In genomic region chr2:42923632-42924425, GRCh38 we compare ENCODE assay signal across 10 cellular contexts.
A peak's percentile ranks its signal among the peaks of the same experiment; 100 is the strongest.
DNase-seq lines count a peak whose midpoint lies in the region; ATAC-seq, FAIRE-seq and TF ChIP-seq lines count a peak whose summit lies in the region.
"Had no signal": no experiment of that assay in that cellular context is flagged by ENCODE, and none has a peak within 500 bp of the region (broad histone marks: within the 10 kb centered on the region; RNA-seq: fewer than 3 reads in every experiment).

No MANE protein-coding gene starts in this region.

- H3K4me3 ChIP-seq in K562: no peak overlapping the region
- H3K4me3 ChIP-seq in iPS-18a (ENCODE audit: low read length): peak overlapping the region; percentile 42

- FAIRE-seq in K562 (lab: Jason Lieb, UNC): no peak
- FAIRE-seq: endometrium had no signal

- no peak for TF ChIP-seq EP300 in K562 (IDR thresholded peaks at IDR 0.05; ENCODE audit: low read length)

- ATAC-seq in K562: no peak
- no peak for ATAC-seq in GM18909 (IDR thresholded peaks at IDR 0.05; ENCODE audit: poor library complexity, unreplicated experiment)
- no peak for ATAC-seq in HG03097 (IDR thresholded peaks at IDR 0.05; ENCODE audit: low FRiP score, unreplicated experiment)
- ATAC-seq: natural killer cell had no signal

- H4K20me1 ChIP-seq in K562 (replicated peaks; ENCODE audit: control insufficient read depth, insufficient read depth, low read length): no peaks in the 10 kb centered on the region

- BruUV-seq in K562 (replicated peaks; lab: Mats Ljungman, UMichigan): no TSS peak

- POLR2A ChIA-PET in K562 (lab: Yijun Ruan, JAX): interaction anchor here (0.6 to 1.6 kb wide), 3 partner anchors 11 to 404 kb away, joined by 3 to 5 read pairs (median 3); no protein-coding TSS in a partner anchor

- CTCF ChIA-PET in K562 (lab: Yijun Ruan, JAX; ENCODE audit: low intra/inter-chr PET ratio): no interaction called here

- H2AFZ ChIP-seq in K562 (ENCODE audit: low read depth, low read length): peak overlapping the region; percentile 95

- H3K4me2 ChIP-seq in K562 (ENCODE audit: insufficient read depth, low read length): no peak overlapping the region

- no peaks in the 10 kb centered on the region for H3K27me3 ChIP-seq in K562 (ENCODE audit: control insufficient read depth in 2 of 2, insufficient read depth in 2 of 2, low read length in 2 of 2)
- no peaks in the 10 kb centered on the region for H3K27me3 ChIP-seq in iPS-18a (ENCODE audit: control insufficient read depth, insufficient read depth, low read length)

- in situ Hi-C loops in K562 (cut with MboI): no loop called here

- no peaks in the 10 kb centered on the region for H3K36me3 ChIP-seq in K562 (ENCODE audit: control insufficient read depth, insufficient read depth, low read length)
- H3K36me3 ChIP-seq in iPS-18a (ENCODE audit: control insufficient read depth, low read depth, low read length): no peaks in the 10 kb centered on the region

- intact Hi-C loops in K562 (cut with micrococcal nuclease): no loop called here

- H3K4me1 ChIP-seq in K562 (replicated peaks in 1 of 2; ENCODE audit: control insufficient read depth in 2 of 2, insufficient read depth in 2 of 2, low read length in 2 of 2) (peaks cover 53 to 70% of the 10 kb centered on the region in 2 experiments), iPS-18a (ENCODE audit: control insufficient read depth, low read depth, low read length) (peaks cover 43% of the 10 kb centered on the region)

- H3K9me3 ChIP-seq in K562 (replicated peaks; ENCODE audit: control insufficient read depth, insufficient read depth, low read depth, low read length) (no peaks in the 10 kb centered on the region), iPS-18a (ENCODE audit: control insufficient read depth, low read depth, low read length) (no peaks in the 10 kb centered on the region)

- TF ChIP-seq RAD21 in K562 (CRISPR knock-in tag; conservative IDR thresholded peaks at IDR 0.05 in 1 of 2, IDR thresholded peaks at IDR 0.05 in 1 of 2): no peak

- peak; percentile 59 for DNase-seq in EH (ENCODE audit: low read depth)
- peak in 1 of 4 experiments; percentile 31 for DNase-seq in K562 (ENCODE audit: extremely low read depth in 1 of 4, low spot score in 3 of 4)
- DNase-seq in pulmonary artery endothelial cell (ENCODE audit: low read depth, low spot score): peak; percentile 40
- DNase-seq in DMS79 treated with DMSO at 0.1 percent for 48 hours (lab: John Stamatoyannopoulos, UW): no peak
- no peak for DNase-seq in NOMO-1 treated with dmso at 0.1 percent for 144 hours (lab: John Stamatoyannopoulos, UW; ENCODE audit: unreplicated experiment)
- DNase-seq: natural killer cell had no signal

- TF ChIP-seq POLR2A in K562 (conservative IDR thresholded peaks at IDR 0.05): no peak

- TF ChIP-seq CTCF in K562 (IDR thresholded peaks at IDR 0.05 in 2 of 3, conservative IDR thresholded peaks at IDR 0.05 in 1 of 3; ENCODE audit: insufficient read depth in 2 of 3, low read depth in 1 of 3, low read length in 3 of 3): no peak

- WGBS in K562 (ENCODE audit: insufficient coverage, low coverage, missing lambda C conversion rate): 50% methylated on average over 4 of the region's 4 CpGs

- H3K9ac ChIP-seq in K562 (ENCODE audit: insufficient read depth in 1 of 2, low read depth in 2 of 2, low read length in 2 of 2): no peak overlapping the region
- H3K9ac ChIP-seq in iPS-18a (ENCODE audit: low read length): peak overlapping the region; percentile 50

- H3K27ac ChIP-seq in K562 (ENCODE audit: extremely low read depth, low read depth, low read length) (peak overlapping the region; percentile 91; the same call in 2 of the 3 replicates), iPS-18a (ENCODE audit: low read length) (peak overlapping the region; percentile 55)

- H3K79me2 ChIP-seq in K562 (ENCODE audit: control insufficient read depth, insufficient read depth, low read length): no peaks in the 10 kb centered on the region

- H3K9me1 ChIP-seq in K562 (ENCODE audit: control insufficient read depth, insufficient read depth, low read length): peaks cover 5% of the 10 kb centered on the region

TF ChIP-seq in K562, 482 proteins besides CTCF, POLR2A, EP300 and RAD21 (continues in another document):
- peak in 1 of 2 experiments; percentile 86; a peak in 2 of 4 replicates for TF ChIP-seq KDM1A (IDR thresholded peaks at IDR 0.05)
- TF ChIP-seq ATF4 (CRISPR knock-in tag; IDR thresholded peaks at IDR 0.05): 0 out of 2 replicates have a peak, but pooled peaks have one; percentile 45
- TF ChIP-seq ZNF592 (IDR thresholded peaks at IDR 0.05): peak; percentile 45
- TF ChIP-seq, protein P1, sequence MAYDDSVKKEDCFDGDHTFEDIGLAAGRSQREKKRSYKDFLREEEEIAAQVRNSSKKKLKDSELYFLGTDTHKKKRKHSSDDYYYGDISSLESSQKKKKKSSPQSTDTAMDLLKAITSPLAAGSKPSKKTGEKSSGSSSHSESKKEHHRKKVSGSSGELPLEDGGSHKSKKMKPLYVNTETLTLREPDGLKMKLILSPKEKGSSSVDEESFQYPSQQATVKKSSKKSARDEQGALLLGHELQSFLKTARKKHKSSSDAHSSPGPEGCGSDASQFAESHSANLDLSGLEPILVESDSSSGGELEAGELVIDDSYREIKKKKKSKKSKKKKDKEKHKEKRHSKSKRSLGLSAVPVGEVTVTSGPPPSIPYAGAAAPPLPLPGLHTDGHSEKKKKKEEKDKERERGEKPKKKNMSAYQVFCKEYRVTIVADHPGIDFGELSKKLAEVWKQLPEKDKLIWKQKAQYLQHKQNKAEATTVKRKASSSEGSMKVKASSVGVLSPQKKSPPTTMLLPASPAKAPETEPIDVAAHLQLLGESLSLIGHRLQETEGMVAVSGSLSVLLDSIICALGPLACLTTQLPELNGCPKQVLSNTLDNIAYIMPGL (CRISPR knock-in tag; IDR thresholded peaks at IDR 0.05): no peak
- TF ChIP-seq ZNF311 (CRISPR knock-in tag; IDR thresholded peaks at IDR 0.05): peak; percentile 67
- 0 out of 2 replicates have a peak, but pooled peaks have one; percentile 51 for TF ChIP-seq HIVEP1 (CRISPR knock-in tag; IDR thresholded peaks at IDR 0.05)
- TF ChIP-seq RFX5 (IDR thresholded peaks at IDR 0.05; ENCODE audit: low read depth, low read length): no peak
- TF ChIP-seq NR2C1 (IDR thresholded peaks at IDR 0.05): no peak
- TF ChIP-seq NR2C1 (tag; IDR thresholded peaks at IDR 0.05): peak; percentile 26; the same call in 1 of the 2 replicates
- no peak for TF ChIP-seq JUND (IDR thresholded peaks at IDR 0.05; ENCODE audit: borderline replicate concordance, low read depth, low read length)
- TF ChIP-seq JUND (tag; IDR thresholded peaks at IDR 0.05; ENCODE audit: borderline replicate concordance, low read depth, low read length): 0 out of 3 replicates have a peak, but pooled peaks have one; percentile 11
- TF ChIP-seq ZNF395 (CRISPR knock-in tag; IDR thresholded peaks at IDR 0.05): peak; percentile 53; the same call in 1 of the 2 replicates
- 0 out of 2 replicates have a peak, but pooled peaks have one; percentile 38 for TF ChIP-seq ZNF766 (CRISPR knock-in tag; conservative IDR thresholded peaks at IDR 0.05)
- no peak for TF ChIP-seq LARP7 (IDR thresholded peaks at IDR 0.05)
- peak; percentile 64; the same call in 1 of the 2 replicates for TF ChIP-seq DMBX1 (CRISPR knock-in tag; IDR thresholded peaks at IDR 0.05; ENCODE audit: borderline replicate concordance)

Comparison
In these comparisons a context has a peak if more than half of its experiments do, and no peak if none do; other contexts are left out.
1. DNase-seq: peak in EH (single experiment) and pulmonary artery endothelial cell (single experiment); none in DMS79 treated with DMSO at 0.1 percent for 48 hours (single experiment) and NOMO-1 treated with dmso at 0.1 percent for 144 hours (single experiment).